Comparison of ENCODE assay signal across 15 cellular contexts in the genomic region with DNA sequence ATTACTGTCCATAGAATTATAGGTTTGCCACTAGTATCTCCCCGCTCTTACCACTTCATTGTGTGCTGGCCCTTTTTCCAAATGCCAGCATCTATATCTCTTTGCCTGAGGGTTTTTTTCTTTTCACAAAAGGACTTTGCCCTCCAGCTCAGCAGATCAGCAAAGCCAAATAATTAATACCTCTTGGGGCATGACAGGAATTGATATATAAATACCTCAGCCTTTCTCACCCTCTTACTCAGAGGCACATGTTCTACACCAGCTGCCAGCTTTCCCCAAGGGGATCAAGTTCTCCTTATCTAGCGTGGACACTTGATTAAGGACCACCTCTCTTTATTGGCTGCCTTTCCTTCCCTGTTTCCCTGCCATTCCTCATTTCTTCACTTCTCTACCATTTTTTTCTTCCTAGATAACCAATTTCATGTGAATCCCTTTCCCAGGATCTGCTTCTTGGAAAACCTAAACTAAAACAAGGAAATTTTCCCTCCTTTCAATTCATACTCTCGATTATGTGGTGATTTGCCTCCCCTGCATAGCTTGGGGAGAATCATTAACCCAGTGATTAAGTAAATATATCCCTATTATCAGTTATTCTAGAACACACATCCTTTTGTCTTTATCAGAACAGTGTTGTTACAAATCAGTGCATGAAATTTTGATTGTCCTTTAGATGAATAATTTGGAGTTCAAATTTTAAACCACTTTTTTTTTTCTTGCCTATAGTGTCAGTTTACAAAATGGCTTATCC. TPM values are rescaled to one million over a fixed set of nuclear protein-coding genes. Genes with fewer than 3 reads are reported as not detected.
DNase-seq lines count a peak whose midpoint lies in the region; ATAC-seq and TF ChIP-seq lines count a peak whose summit lies in the region.
"Had no signal": no experiment of that assay in that cellular context is flagged by ENCODE, and none has a peak within 500 bp of the region (broad histone marks: within the 10 kb centered on the region; RNA-seq: fewer than 3 reads in every experiment).

No MANE protein-coding gene starts in this region.

- no peak overlapping the region for H3K27ac ChIP-seq in lower lobe of right lung
- H3K27ac ChIP-seq: BLaER1 treated with 17β-estradiol and CSF1 and Interleukin-3, amounts not matched to agents 10 nM and 100 nM; coronary artery; psoas muscle had no signal

- no peaks in the 10 kb centered on the region for H3K36me3 ChIP-seq in lower lobe of right lung
- H3K36me3 ChIP-seq: BLaER1 treated with 17β-estradiol and CSF1 and Interleukin-3, amounts not matched to agents 10 nM and 100 nM had no signal

- H3K9me3 ChIP-seq in lower lobe of right lung, result no peaks in the 10 kb centered on the region
- H3K9me3 ChIP-seq: BLaER1 treated with 17β-estradiol and CSF1 and Interleukin-3, amounts not matched to agents 10 nM and 100 nM; psoas muscle had no signal

- no peaks in the 10 kb centered on the region for H3K27me3 Mint-ChIP-seq in progenitor cell of endocrine pancreas

- DNase-seq in DMS 273 (lab: John Stamatoyannopoulos, UW; ENCODE audit: unreplicated experiment) (peak; percentile 51), NCI-H524 (lab: John Stamatoyannopoulos, UW) (peak; percentile 71 to 88), fibroblast of peridontal ligament (ENCODE audit: extremely low read depth) (peak; percentile 19), progenitor cell of endocrine pancreas (ENCODE audit: low spot score, unreplicated experiment) (no peak), lower lobe of right lung (no peak), mesenteric fat pad (ENCODE audit: low spot score) (no peak)
- DNase-seq: activated CD4-positive, CD25-positive, alpha-beta regulatory T cell treated with anti-CD3 and anti-CD28 coated beads, Interleukin-2, amount 50 U/mL, for 72 hours; head of caudate nucleus; NCI-H2081 treated with DMSO at 0.1 percent for 48 hours; psoas muscle; substantia nigra had no signal

- H3K4me1 Mint-ChIP-seq in progenitor cell of endocrine pancreas (ENCODE audit: low read depth), result peaks cover 16% of the 10 kb centered on the region

- intact Hi-C loops in lower lobe of right lung (cut with DNase I), result no loop called here

- no peak for TF ChIP-seq CTCF in progenitor cell of endocrine pancreas (IDR thresholded peaks at IDR 0.05; ENCODE audit: unreplicated experiment)
- TF ChIP-seq CTCF in lower lobe of right lung (IDR thresholded peaks at IDR 0.05), result no peak

- H3K36me3 Mint-ChIP-seq in progenitor cell of endocrine pancreas (ENCODE audit: insufficient read depth), result no peaks in the 10 kb centered on the region

- H3K9me3 Mint-ChIP-seq in progenitor cell of endocrine pancreas (ENCODE audit: low read depth), result peaks cover 11% of the 10 kb centered on the region
- H3K9me3 Mint-ChIP-seq: T-helper 1 cell treated with Interleukin-12 subunit alpha and Interleukin-12 subunit beta and Interleukin-4 antibody, amounts not matched to agents 30 μg/mL and 1 μg/mL, for 36 hours had no signal

- no peak overlapping the region for H3K4me3 ChIP-seq in lower lobe of right lung
- H3K4me3 ChIP-seq: BLaER1 treated with 17β-estradiol and CSF1 and Interleukin-3, amounts not matched to agents 10 nM and 100 nM; coronary artery; psoas muscle had no signal

- no peaks in the 10 kb centered on the region for H3K4me1 ChIP-seq in lower lobe of right lung
- H3K4me1 ChIP-seq: psoas muscle had no signal

- no peak for ATAC-seq in lower lobe of right lung
- ATAC-seq in HG02852 (IDR thresholded peaks at IDR 0.05; ENCODE audit: unreplicated experiment), result no peak
- ATAC-seq: psoas muscle had no signal

- peak overlapping the region; percentile 94 for H3K27ac Mint-ChIP-seq in progenitor cell of endocrine pancreas
- H3K27ac Mint-ChIP-seq: T-helper 1 cell treated with Interleukin-12 subunit alpha and Interleukin-12 subunit beta and Interleukin-4 antibody, amounts not matched to agents 30 μg/mL and 1 μg/mL, for 36 hours had no signal

- H3K4me3 Mint-ChIP-seq in progenitor cell of endocrine pancreas (ENCODE audit: low read depth), result peak overlapping the region; percentile 2
- H3K4me3 Mint-ChIP-seq: T-helper 1 cell treated with Interleukin-12 subunit alpha and Interleukin-12 subunit beta and Interleukin-4 antibody, amounts not matched to agents 30 μg/mL and 1 μg/mL, for 36 hours had no signal

- no peaks in the 10 kb centered on the region for H3K27me3 ChIP-seq in lower lobe of right lung (ENCODE audit: low read depth)
- H3K27me3 ChIP-seq: BLaER1 treated with 17β-estradiol and CSF1 and Interleukin-3, amounts not matched to agents 10 nM and 100 nM had no signal

RNA-seq across cellular contexts. Expression of gene NUDT12, which starts 6.9 kb away (rescaled TPM):
- total RNA-seq in progenitor cell of endocrine pancreas (13.0 and 14.5 TPM in 2 replicates), lower lobe of right lung (11.8 TPM), mesenteric fat pad (5.9 TPM)

Comparison
In these comparisons a context has a peak if more than half of its experiments do, and no peak if none do; other contexts are left out.
1. DNase-seq: peak in DMS 273 (single experiment), NCI-H524 (2 of 2) and fibroblast of peridontal ligament (single experiment); none in progenitor cell of endocrine pancreas (single experiment), lower lobe of right lung (single experiment) and mesenteric fat pad (single experiment).